ENCODE assay signal across 1 cellular context in genomic region chr16:46510-46909, GRCh38. TPM values are rescaled to one million over a fixed set of nuclear protein-coding genes. Genes with fewer than 3 reads are reported as not detected.
"Had no signal": no experiment of that assay in that cellular context is flagged by ENCODE, and none has a peak within 500 bp of the region (broad histone marks: within the 10 kb centered on the region; RNA-seq: fewer than 3 reads in every experiment).

No MANE protein-coding gene starts in this region.

RNA-seq across cellular contexts. Expression of gene RHBDF1, which starts 25.9 kb away (rescaled TPM):
- total RNA-seq: naive thymus-derived CD8-positive, alpha-beta T cell had no signal
